ENCODE assay signal across 14 cellular contexts in the genomic region with DNA sequence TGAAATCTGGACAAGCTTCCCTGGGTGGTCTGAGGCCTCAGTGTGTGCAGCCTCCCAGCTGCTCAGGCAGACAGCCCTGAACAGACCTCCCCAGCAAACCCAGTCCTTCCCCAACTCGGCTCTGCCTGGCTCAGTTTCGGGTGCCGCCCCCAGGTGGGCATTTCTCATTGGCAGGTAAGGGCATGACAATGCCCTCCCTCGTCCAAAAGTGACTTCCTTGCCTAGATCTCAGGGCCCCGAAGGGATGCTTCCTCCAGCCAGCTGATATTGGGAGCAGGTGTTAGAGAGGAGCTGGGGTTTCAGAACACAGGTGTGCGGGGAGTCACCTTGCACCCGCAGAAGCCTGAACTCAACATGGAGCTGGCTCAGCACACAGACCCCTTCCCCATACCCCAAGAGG. TPM values are rescaled to one million over a fixed set of nuclear protein-coding genes. Genes with fewer than 3 reads are reported as not detected.
"Had no signal": no experiment of that assay in that cellular context is flagged by ENCODE, and none has a peak within 500 bp of the region (broad histone marks: within the 10 kb centered on the region; RNA-seq: fewer than 3 reads in every experiment).

No MANE protein-coding gene starts in this region.

- H3K27ac ChIP-seq: adrenal gland, cardiac muscle cell, lower lobe of right lung, sigmoid colon, spleen, upper lobe of right lung had no signal

- H3K9me3 ChIP-seq: adrenal gland, lower lobe of right lung, sigmoid colon, spleen, upper lobe of right lung had no signal

- H3K27me3 ChIP-seq: adrenal gland, cardiac muscle cell had no signal

- ATAC-seq: activated CD8-positive, alpha-beta memory T cell treated with anti-CD3 and anti-CD28 coated beads, Interleukin-2, amount 10 ng/mL, durations not matched to agents 7 days and 5 days; left colon; lower lobe of right lung; upper lobe of right lung had no signal

- FAIRE-seq: islet of Langerhans had no signal

- H3K36me3 ChIP-seq: adrenal gland, cardiac muscle cell, lower lobe of right lung, sigmoid colon, spleen, upper lobe of right lung had no signal

- H3K4me3 ChIP-seq: adrenal gland, cardiac muscle cell, lower lobe of right lung, sigmoid colon, spleen, upper lobe of right lung had no signal

- DNase-seq: activated CD4-positive, alpha-beta memory T cell treated with anti-CD3 and anti-CD28 coated beads for 36 hours; activated CD8-positive, alpha-beta memory T cell treated with anti-CD3 and anti-CD28 coated beads, Interleukin-2, amount 10 ng/mL, durations not matched to agents 7 days and 5 days; activated naive CD4-positive, alpha-beta T cell treated with anti-CD3 and anti-CD28 coated beads, Interleukin-2, amount 50 U/mL, for 16 hours; activated T-cell treated with anti-CD3 and anti-CD28 coated beads, Interleukin-2, amount 50 U/mL, for 24 hours; adrenal gland; erythroblast; left colon; lower lobe of right lung; sigmoid colon; spleen; upper lobe of right lung had no signal

RNA-seq across cellular contexts. Expression of gene SEC14L5, which starts 17.4 kb away (rescaled TPM):
- total RNA-seq: activated CD8-positive, alpha-beta memory T cell treated with anti-CD3 and anti-CD28 coated beads, Interleukin-2, amount 10 ng/mL, durations not matched to agents 7 days and 5 days; osteocyte had no signal
